1 cellular context compared by ENCODE assay signal in genomic region chr4:7042697-7043464, GRCh38.
TF ChIP-seq lines count a peak whose summit lies in the region.

TADA2B (plus strand) TSS chr4:7043372; CDS start chr4:7043580, 208 bp downstream.

TF ChIP-seq in GM12878, 131 proteins besides CTCF, POLR2A, EP300 and RAD21 (continued from another document):
- TF ChIP-seq EED (IDR thresholded peaks at IDR 0.05; ENCODE audit: low read depth) (no peak), NR2C1 (IDR thresholded peaks at IDR 0.05) (no peak), CBFB (IDR thresholded peaks at IDR 0.05; ENCODE audit: low read depth) (no peak), TBL1XR1 (IDR thresholded peaks at IDR 0.05; ENCODE audit: low read depth, low read length) (no peak), WRNIP1 (IDR thresholded peaks at IDR 0.05; ENCODE audit: borderline replicate concordance, low read depth, low read length) (no peak), PKNOX1 (IDR thresholded peaks at IDR 0.05) (peak; percentile 79), KDM1A (IDR thresholded peaks at IDR 0.05; ENCODE audit: borderline replicate concordance) (no peak), IKZF1 (conservative IDR thresholded peaks at IDR 0.05) (peak; percentile 73), NRF1 (conservative IDR thresholded peaks at IDR 0.05; ENCODE audit: low read depth, low read length) (peak; percentile 68), USF2 (IDR thresholded peaks at IDR 0.05; ENCODE audit: borderline replicate concordance, low read depth, low read length) (no peak), HDGF (IDR thresholded peaks at IDR 0.05) (peak; percentile 63), CHD1 (IDR thresholded peaks at IDR 0.05; ENCODE audit: low read depth, low read length) (no peak), CHD2 (IDR thresholded peaks at IDR 0.05; ENCODE audit: borderline replicate concordance, low read depth, low read length) (peak; percentile 76), BACH1 (IDR thresholded peaks at IDR 0.05; ENCODE audit: borderline replicate concordance) (0 out of 2 replicates have a peak, but pooled peaks have one; percentile 19), JUNB (IDR thresholded peaks at IDR 0.05) (no peak), MYB (IDR thresholded peaks at IDR 0.05; ENCODE audit: borderline replicate concordance, low read depth, low read length) (no peak), SUPT20H (IDR thresholded peaks at IDR 0.05; ENCODE audit: borderline replicate concordance, control insufficient read depth, low read depth, low read length) (no peak), ZSCAN29 (IDR thresholded peaks at IDR 0.05) (no peak), BCL11A (IDR thresholded peaks at IDR 0.05; ENCODE audit: low read depth, low read length) (no peak), RELB (IDR thresholded peaks at IDR 0.05; ENCODE audit: low read depth) (no peak), SP1 (IDR thresholded peaks at IDR 0.05; ENCODE audit: low read depth, low read length) (peak; percentile 90), TAF1 (IDR thresholded peaks at IDR 0.05; ENCODE audit: borderline replicate concordance, low read depth, low read length) (no peak), TCF3 (IDR thresholded peaks at IDR 0.05; ENCODE audit: borderline replicate concordance, insufficient read depth, low read depth, low read length) (peak; percentile 79; the same call in 1 of the 2 replicates), ASH2L (IDR thresholded peaks at IDR 0.05; ENCODE audit: borderline replicate concordance, low read depth) (no peak), MYC (IDR thresholded peaks at IDR 0.05; ENCODE audit: insufficient read depth, insufficient read length, insufficient replicate concordance, low read length, severe bottlenecking) (no peak), BMI1 (IDR thresholded peaks at IDR 0.05; ENCODE audit: borderline replicate concordance) (peak; percentile 92), EZH2 (IDR thresholded peaks at IDR 0.05; ENCODE audit: borderline replicate concordance, control insufficient read depth, low read depth, low read length) (no peak), CREM (IDR thresholded peaks at IDR 0.05; ENCODE audit: low read depth) (peak; percentile 34; the same call in 1 of the 2 replicates), IKZF2 (IDR thresholded peaks at IDR 0.05) (no peak), PAX5 (IDR thresholded peaks at IDR 0.05; ENCODE audit: borderline replicate concordance, low read depth, low read length) (no peak), RELA (IDR thresholded peaks at IDR 0.05; ENCODE audit: borderline replicate concordance, partially characterized antibody) (no peak), ZNF622 (IDR thresholded peaks at IDR 0.05) (no peak), MEF2B (IDR thresholded peaks at IDR 0.05; ENCODE audit: partially characterized antibody, poor library complexity, severe bottlenecking) (no peak), BCL3 (IDR thresholded peaks at IDR 0.05; ENCODE audit: borderline replicate concordance, insufficient read depth, low read depth, low read length, poor library complexity, severe bottlenecking) (no peak), SUZ12 (IDR thresholded peaks at IDR 0.05; ENCODE audit: unreplicated experiment) (no peak), ATF7 (IDR thresholded peaks at IDR 0.05; ENCODE audit: low read depth) (no peak), GATAD2B (conservative IDR thresholded peaks at IDR 0.05; ENCODE audit: low read depth) (0 out of 2 replicates have a peak, but pooled peaks have one; percentile 60), CEBPB (IDR thresholded peaks at IDR 0.05; ENCODE audit: borderline replicate concordance in 1 of 2, low read depth in 2 of 2, low read length in 2 of 2) (no peak), NFYA (IDR thresholded peaks at IDR 0.05; ENCODE audit: borderline replicate concordance, low read depth, low read length) (no peak), STAT1 (conservative IDR thresholded peaks at IDR 0.05) (no peak; the same call in 1 of the 2 replicates)
- TF ChIP-seq, protein P1, sequence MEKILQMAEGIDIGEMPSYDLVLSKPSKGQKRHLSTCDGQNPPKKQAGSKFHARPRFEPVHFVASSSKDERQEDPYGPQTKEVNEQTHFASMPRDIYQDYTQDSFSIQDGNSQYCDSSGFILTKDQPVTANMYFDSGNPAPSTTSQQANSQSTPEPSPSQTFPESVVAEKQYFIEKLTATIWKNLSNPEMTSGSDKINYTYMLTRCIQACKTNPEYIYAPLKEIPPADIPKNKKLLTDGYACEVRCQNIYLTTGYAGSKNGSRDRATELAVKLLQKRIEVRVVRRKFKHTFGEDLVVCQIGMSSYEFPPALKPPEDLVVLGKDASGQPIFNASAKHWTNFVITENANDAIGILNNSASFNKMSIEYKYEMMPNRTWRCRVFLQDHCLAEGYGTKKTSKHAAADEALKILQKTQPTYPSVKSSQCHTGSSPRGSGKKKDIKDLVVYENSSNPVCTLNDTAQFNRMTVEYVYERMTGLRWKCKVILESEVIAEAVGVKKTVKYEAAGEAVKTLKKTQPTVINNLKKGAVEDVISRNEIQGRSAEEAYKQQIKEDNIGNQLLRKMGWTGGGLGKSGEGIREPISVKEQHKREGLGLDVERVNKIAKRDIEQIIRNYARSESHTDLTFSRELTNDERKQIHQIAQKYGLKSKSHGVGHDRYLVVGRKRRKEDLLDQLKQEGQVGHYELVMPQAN (conservative IDR thresholded peaks at IDR 0.05), result peak; percentile 98
- TF ChIP-seq, protein P2, sequence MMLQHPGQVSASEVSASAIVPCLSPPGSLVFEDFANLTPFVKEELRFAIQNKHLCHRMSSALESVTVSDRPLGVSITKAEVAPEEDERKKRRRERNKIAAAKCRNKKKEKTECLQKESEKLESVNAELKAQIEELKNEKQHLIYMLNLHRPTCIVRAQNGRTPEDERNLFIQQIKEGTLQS (IDR thresholded peaks at IDR 0.05; ENCODE audit: borderline replicate concordance, extremely low read depth, low read depth, low read length), result no peak
- TF ChIP-seq, protein P3, sequence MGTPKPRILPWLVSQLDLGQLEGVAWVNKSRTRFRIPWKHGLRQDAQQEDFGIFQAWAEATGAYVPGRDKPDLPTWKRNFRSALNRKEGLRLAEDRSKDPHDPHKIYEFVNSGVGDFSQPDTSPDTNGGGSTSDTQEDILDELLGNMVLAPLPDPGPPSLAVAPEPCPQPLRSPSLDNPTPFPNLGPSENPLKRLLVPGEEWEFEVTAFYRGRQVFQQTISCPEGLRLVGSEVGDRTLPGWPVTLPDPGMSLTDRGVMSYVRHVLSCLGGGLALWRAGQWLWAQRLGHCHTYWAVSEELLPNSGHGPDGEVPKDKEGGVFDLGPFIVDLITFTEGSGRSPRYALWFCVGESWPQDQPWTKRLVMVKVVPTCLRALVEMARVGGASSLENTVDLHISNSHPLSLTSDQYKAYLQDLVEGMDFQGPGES (IDR thresholded peaks at IDR 0.05), result peak; percentile 72; the same call in 1 of the 2 replicates
- TF ChIP-seq, protein P4, sequence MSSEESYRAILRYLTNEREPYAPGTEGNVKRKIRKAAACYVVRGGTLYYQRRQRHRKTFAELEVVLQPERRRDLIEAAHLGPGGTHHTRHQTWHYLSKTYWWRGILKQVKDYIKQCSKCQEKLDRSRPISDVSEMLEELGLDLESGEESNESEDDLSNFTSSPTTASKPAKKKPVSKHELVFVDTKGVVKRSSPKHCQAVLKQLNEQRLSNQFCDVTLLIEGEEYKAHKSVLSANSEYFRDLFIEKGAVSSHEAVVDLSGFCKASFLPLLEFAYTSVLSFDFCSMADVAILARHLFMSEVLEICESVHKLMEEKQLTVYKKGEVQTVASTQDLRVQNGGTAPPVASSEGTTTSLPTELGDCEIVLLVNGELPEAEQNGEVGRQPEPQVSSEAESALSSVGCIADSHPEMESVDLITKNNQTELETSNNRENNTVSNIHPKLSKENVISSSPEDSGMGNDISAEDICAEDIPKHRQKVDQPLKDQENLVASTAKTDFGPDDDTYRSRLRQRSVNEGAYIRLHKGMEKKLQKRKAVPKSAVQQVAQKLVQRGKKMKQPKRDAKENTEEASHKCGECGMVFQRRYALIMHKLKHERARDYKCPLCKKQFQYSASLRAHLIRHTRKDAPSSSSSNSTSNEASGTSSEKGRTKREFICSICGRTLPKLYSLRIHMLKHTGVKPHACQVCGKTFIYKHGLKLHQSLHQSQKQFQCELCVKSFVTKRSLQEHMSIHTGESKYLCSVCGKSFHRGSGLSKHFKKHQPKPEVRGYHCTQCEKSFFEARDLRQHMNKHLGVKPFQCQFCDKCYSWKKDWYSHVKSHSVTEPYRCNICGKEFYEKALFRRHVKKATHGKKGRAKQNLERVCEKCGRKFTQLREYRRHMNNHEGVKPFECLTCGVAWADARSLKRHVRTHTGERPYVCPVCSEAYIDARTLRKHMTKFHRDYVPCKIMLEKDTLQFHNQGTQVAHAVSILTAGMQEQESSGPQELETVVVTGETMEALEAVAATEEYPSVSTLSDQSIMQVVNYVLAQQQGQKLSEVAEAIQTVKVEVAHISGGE (CRISPR knock-in tag; IDR thresholded peaks at IDR 0.05), result no peak
- TF ChIP-seq, protein P5, sequence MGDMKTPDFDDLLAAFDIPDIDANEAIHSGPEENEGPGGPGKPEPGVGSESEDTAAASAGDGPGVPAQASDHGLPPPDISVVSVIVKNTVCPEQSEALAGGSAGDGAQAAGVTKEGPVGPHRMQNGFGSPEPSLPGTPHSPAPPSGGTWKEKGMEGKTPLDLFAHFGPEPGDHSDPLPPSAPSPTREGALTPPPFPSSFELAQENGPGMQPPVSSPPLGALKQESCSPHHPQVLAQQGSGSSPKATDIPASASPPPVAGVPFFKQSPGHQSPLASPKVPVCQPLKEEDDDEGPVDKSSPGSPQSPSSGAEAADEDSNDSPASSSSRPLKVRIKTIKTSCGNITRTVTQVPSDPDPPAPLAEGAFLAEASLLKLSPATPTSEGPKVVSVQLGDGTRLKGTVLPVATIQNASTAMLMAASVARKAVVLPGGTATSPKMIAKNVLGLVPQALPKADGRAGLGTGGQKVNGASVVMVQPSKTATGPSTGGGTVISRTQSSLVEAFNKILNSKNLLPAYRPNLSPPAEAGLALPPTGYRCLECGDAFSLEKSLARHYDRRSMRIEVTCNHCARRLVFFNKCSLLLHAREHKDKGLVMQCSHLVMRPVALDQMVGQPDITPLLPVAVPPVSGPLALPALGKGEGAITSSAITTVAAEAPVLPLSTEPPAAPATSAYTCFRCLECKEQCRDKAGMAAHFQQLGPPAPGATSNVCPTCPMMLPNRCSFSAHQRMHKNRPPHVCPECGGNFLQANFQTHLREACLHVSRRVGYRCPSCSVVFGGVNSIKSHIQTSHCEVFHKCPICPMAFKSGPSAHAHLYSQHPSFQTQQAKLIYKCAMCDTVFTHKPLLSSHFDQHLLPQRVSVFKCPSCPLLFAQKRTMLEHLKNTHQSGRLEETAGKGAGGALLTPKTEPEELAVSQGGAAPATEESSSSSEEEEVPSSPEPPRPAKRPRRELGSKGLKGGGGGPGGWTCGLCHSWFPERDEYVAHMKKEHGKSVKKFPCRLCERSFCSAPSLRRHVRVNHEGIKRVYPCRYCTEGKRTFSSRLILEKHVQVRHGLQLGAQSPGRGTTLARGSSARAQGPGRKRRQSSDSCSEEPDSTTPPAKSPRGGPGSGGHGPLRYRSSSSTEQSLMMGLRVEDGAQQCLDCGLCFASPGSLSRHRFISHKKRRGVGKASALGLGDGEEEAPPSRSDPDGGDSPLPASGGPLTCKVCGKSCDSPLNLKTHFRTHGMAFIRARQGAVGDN (IDR thresholded peaks at IDR 0.05), result no peak
- TF ChIP-seq, protein P6, sequence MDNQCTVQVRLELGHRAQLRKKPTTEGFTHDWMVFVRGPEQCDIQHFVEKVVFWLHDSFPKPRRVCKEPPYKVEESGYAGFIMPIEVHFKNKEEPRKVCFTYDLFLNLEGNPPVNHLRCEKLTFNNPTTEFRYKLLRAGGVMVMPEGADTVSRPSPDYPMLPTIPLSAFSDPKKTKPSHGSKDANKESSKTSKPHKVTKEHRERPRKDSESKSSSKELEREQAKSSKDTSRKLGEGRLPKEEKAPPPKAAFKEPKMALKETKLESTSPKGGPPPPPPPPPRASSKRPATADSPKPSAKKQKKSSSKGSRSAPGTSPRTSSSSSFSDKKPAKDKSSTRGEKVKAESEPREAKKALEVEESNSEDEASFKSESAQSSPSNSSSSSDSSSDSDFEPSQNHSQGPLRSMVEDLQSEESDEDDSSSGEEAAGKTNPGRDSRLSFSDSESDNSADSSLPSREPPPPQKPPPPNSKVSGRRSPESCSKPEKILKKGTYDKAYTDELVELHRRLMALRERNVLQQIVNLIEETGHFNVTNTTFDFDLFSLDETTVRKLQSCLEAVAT (IDR thresholded peaks at IDR 0.05), result no peak
